In genomic region chr16:27928542-27928941, GRCh38 we compare ENCODE assay signal across 29 cellular contexts.
"Had no signal": no experiment of that assay in that cellular context is flagged by ENCODE, and none has a peak within 500 bp of the region (broad histone marks: within the 10 kb centered on the region; RNA-seq: fewer than 3 reads in every experiment).

No MANE protein-coding gene starts in this region.

- H3K4me1 ChIP-seq: adrenal gland, ascending aorta, neural progenitor cell, parathyroid adenoma, right atrium auricular region, upper lobe of left lung, vagina had no signal

- H3K9me3 Mint-ChIP-seq: activated naive CD8-positive, alpha-beta T cell treated with anti-CD3 and anti-CD28 coated beads for 36 hours; immature natural killer cell; natural killer cell; neural progenitor cell; stimulated activated naive CD8-positive, alpha-beta T cell treated with anti-CD3 and anti-CD28 coated beads, Interleukin-15, Interleukin-2, amounts not matched to agents 100 ng/mL and 50 ng/mL, for 24 hours had no signal

- H3K36me3 Mint-ChIP-seq: activated naive CD8-positive, alpha-beta T cell treated with anti-CD3 and anti-CD28 coated beads for 36 hours; brain; natural killer cell; neural progenitor cell; stimulated activated effector memory CD8-positive, alpha-beta T cell treated with anti-CD3 and anti-CD28 coated beads, Interleukin-12 subunit alpha, Interleukin-12 subunit beta, amount 100 ng/mL, for 72 hours had no signal

- H3K27me3 Mint-ChIP-seq: stimulated activated naive CD8-positive, alpha-beta T cell treated with anti-CD3 and anti-CD28 coated beads, Interleukin-15, Interleukin-2, amounts not matched to agents 100 ng/mL and 50 ng/mL, for 24 hours had no signal

- H3K27ac ChIP-seq: adrenal gland, ascending aorta, cardiac muscle cell, neural progenitor cell, parathyroid adenoma, right atrium auricular region, thoracic aorta, upper lobe of left lung, vagina had no signal

- H3K27me3 ChIP-seq: adrenal gland, ascending aorta, cardiac muscle cell, right atrium auricular region, upper lobe of left lung, vagina had no signal

- H3K4me3 Mint-ChIP-seq: activated naive CD4-positive, alpha-beta T cell treated with anti-CD3 and anti-CD28 coated beads for 36 hours; activated naive CD8-positive, alpha-beta T cell treated with anti-CD3 and anti-CD28 coated beads for 36 hours; brain; effector memory CD8-positive, alpha-beta T cell; immature natural killer cell; natural killer cell; neural progenitor cell; stimulated activated effector memory CD8-positive, alpha-beta T cell treated with anti-CD3 and anti-CD28 coated beads, Interleukin-12 subunit alpha, Interleukin-12 subunit beta, amount 100 ng/mL, for 72 hours; stimulated activated naive CD8-positive, alpha-beta T cell treated with anti-CD3 and anti-CD28 coated beads, Interleukin-15, Interleukin-2, amounts not matched to agents 100 ng/mL and 50 ng/mL, for 24 hours had no signal

- DNase-seq: activated CD4-positive, alpha-beta T cell treated with anti-CD3 and anti-CD28 coated beads for 48 hours; activated CD4-positive, alpha-beta T cell treated with anti-CD3 and anti-CD28 coated beads, Interleukin-2, amount 50 U/mL, for 48 hours; activated CD8-positive, alpha-beta memory T cell treated with anti-CD3 and anti-CD28 coated beads for 24 hours; activated effector memory CD4-positive, alpha-beta T cell treated with Interleukin-2 at 50 U/mL for 16 hours; activated naive CD4-positive, alpha-beta T cell treated with anti-CD3 and anti-CD28 coated beads for 36 hours; activated naive CD8-positive, alpha-beta T cell treated with anti-CD3 and anti-CD28 coated beads for 36 hours; adrenal gland; cortex of kidney; effector memory CD8-positive, alpha-beta T cell; head of caudate nucleus; hypothalamus; immature natural killer cell; mesendoderm; natural killer cell; occipital lobe; stimulated activated CD4-positive, alpha-beta T cell treated with anti-CD3 and anti-CD28 coated beads, Interleukin-4, amount 100 ng/mL, for 1 hour; upper lobe of left lung had no signal

- H3K4me3 ChIP-seq: adrenal gland, ascending aorta, cardiac muscle cell, lung, neural progenitor cell, right atrium auricular region, thoracic aorta, upper lobe of left lung, vagina had no signal

- H3K36me3 ChIP-seq: adrenal gland, ascending aorta, cardiac muscle cell, neural progenitor cell, right atrium auricular region, thoracic aorta, upper lobe of left lung, vagina had no signal

- H3K4me1 Mint-ChIP-seq: activated naive CD8-positive, alpha-beta T cell treated with anti-CD3 and anti-CD28 coated beads for 36 hours; immature natural killer cell; natural killer cell; neural progenitor cell had no signal

- H3K27ac Mint-ChIP-seq: activated naive CD4-positive, alpha-beta T cell treated with anti-CD3 and anti-CD28 coated beads for 36 hours; activated naive CD8-positive, alpha-beta T cell treated with anti-CD3 and anti-CD28 coated beads for 36 hours; brain; effector memory CD8-positive, alpha-beta T cell; immature natural killer cell; natural killer cell; neural progenitor cell; stimulated activated effector memory CD8-positive, alpha-beta T cell treated with anti-CD3 and anti-CD28 coated beads, Interleukin-12 subunit alpha, Interleukin-12 subunit beta, amount 100 ng/mL, for 72 hours; stimulated activated naive CD8-positive, alpha-beta T cell treated with anti-CD3 and anti-CD28 coated beads, Interleukin-15, Interleukin-2, amounts not matched to agents 100 ng/mL and 50 ng/mL, for 24 hours had no signal

- H3K9me3 ChIP-seq: adrenal gland, ascending aorta, right atrium auricular region, thoracic aorta, vagina had no signal

- ATAC-seq: activated CD4-positive, CD25-positive, alpha-beta regulatory T cell treated with anti-CD3 and anti-CD28 coated beads, Interleukin-2, amount 50 U/mL, for 24 hours; effector memory CD8-positive, alpha-beta T cell; natural killer cell; stimulated activated effector memory CD8-positive, alpha-beta T cell treated with anti-CD3 and anti-CD28 coated beads, Interleukin-12 subunit alpha, Interleukin-12 subunit beta, amount 100 ng/mL, for 72 hours had no signal
